In the genomic region with DNA sequence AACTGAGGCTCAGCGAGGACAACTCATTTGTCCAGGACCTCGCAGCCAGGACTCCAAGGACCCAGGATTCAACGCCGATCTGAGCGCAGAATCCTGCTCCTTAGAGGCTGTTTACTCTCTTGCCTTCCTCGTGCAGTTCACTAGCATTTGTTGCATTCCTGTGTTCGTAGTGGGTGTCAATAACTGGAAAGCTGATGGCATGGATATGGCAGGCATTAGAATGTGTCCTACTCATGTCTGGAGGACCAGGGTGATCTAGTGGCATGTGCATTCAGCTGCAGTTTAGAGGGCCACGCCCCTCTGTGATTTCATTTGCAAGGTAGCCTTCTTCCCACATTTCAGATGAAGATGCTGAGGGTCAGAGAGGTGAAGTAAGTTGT, we compare ENCODE assay signal across 8 cellular contexts. TPM values are rescaled to one million over a fixed set of nuclear protein-coding genes. Genes with fewer than 3 reads are reported as not detected.
DNase-seq lines count a peak whose midpoint lies in the region; ATAC-seq, FAIRE-seq and TF ChIP-seq lines count a peak whose summit lies in the region.

No MANE protein-coding gene starts in this region.

- H3K4me3 ChIP-seq in HUES6 (ENCODE audit: low read depth, low read length) (peak overlapping the region; percentile 65), duodenal mucosa (ENCODE audit: low read depth in 1 of 2, low read length in 2 of 2) (peak overlapping the region; percentile 69 to 75)

- TF ChIP-seq CTCF in natural killer cell (IDR thresholded peaks at IDR 0.05), result no peak

- peak overlapping the region; percentile 79 for H3K4me3 Mint-ChIP-seq in natural killer cell

- ATAC-seq in natural killer cell (no peak), HG03442 (IDR thresholded peaks at IDR 0.05; ENCODE audit: unreplicated experiment) (no peak)

- no peaks in the 10 kb centered on the region for H3K36me3 Mint-ChIP-seq in natural killer cell

- no peaks in the 10 kb centered on the region for H3K9me3 Mint-ChIP-seq in natural killer cell

- H3K27me3 ChIP-seq in HUES6 (ENCODE audit: control insufficient read depth, insufficient read depth, low read length) (peaks cover 43% of the 10 kb centered on the region), duodenal mucosa (ENCODE audit: control insufficient read depth in 1 of 2, insufficient read depth in 2 of 2, low read length in 2 of 2) (peaks cover 7 to 22% of the 10 kb centered on the region in 2 donors)

- H3K27me3 Mint-ChIP-seq in natural killer cell (ENCODE audit: low read depth in 2 of 2), result peaks cover 17 to 22% of the 10 kb centered on the region in 2 donors

- DNase-seq in AG08395 (ENCODE audit: low spot score) (peak; percentile 36), natural killer cell (no peak), frontal cortex (ENCODE audit: low spot score in 2 of 2) (no peak), OCI-M1 (lab: John Stamatoyannopoulos, UW) (no peak), NCI-H510A treated with DMSO at 0.1 percent for 48 hours (lab: John Stamatoyannopoulos, UW) (no peak)

- H3K9ac ChIP-seq in HUES6 (ENCODE audit: low read length) (no peak overlapping the region), duodenal mucosa (ENCODE audit: low read depth in 1 of 2, low read length in 2 of 2) (peak overlapping the region; percentile 51 to 60)

- no peak overlapping the region for H3K27ac Mint-ChIP-seq in natural killer cell

- FAIRE-seq in frontal cortex (lab: Jason Lieb, UNC), result no peak

- peaks cover 10% of the 10 kb centered on the region in 2 donors for H3K4me1 Mint-ChIP-seq in natural killer cell

- H3K36me3 ChIP-seq in HUES6 (ENCODE audit: control insufficient read depth, insufficient read depth, low read length) (no peaks in the 10 kb centered on the region), duodenal mucosa (ENCODE audit: control insufficient read depth in 1 of 2, insufficient read depth in 2 of 2, low read length in 2 of 2) (no peaks in the 10 kb centered on the region)

- intact Hi-C loops in natural killer cell (cut with micrococcal nuclease), result no loop called here

- H3K4me1 ChIP-seq in HUES6 (ENCODE audit: control insufficient read depth, insufficient read depth, low read length), result peaks cover 12% of the 10 kb centered on the region; the same call in 1 of the 2 replicates
- H3K4me1 ChIP-seq in duodenal mucosa (ENCODE audit: control insufficient read depth in 1 of 2, insufficient read depth in 2 of 2, low read length in 2 of 2), result peaks cover 9 to 14% of the 10 kb centered on the region in 2 donors

- H3K9me3 ChIP-seq in HUES6 (ENCODE audit: control insufficient read depth, insufficient read depth, low read depth, low read length) (no peaks in the 10 kb centered on the region), duodenal mucosa (ENCODE audit: control insufficient read depth in 1 of 2, low read length in 2 of 2) (no peaks in the 10 kb centered on the region)

- no peak overlapping the region for H3K27ac ChIP-seq in HUES6 (ENCODE audit: low read depth, low read length)
- peak overlapping the region; percentile 66 for H3K27ac ChIP-seq in duodenal mucosa (ENCODE audit: low read depth, low read length)

RNA-seq across cellular contexts. Expression of a gene that starts 0.5 kb away (rescaled TPM):
- total RNA-seq in natural killer cell (1 to 10 TPM in 1 of 3 donors, under 1 TPM in 1, not detected in 1; 0.86 to 6.3 TPM), frontal cortex (3.3 TPM)
